9 cellular contexts compared by ENCODE assay signal in genomic region chr11:111913031-111913861, GRCh38. TPM values are rescaled to one million over a fixed set of nuclear protein-coding genes. Genes with fewer than 3 reads are reported as not detected.
DNase-seq lines count a peak whose midpoint lies in the region; ATAC-seq and TF ChIP-seq lines count a peak whose summit lies in the region.
"Had no signal": no experiment of that assay in that cellular context is flagged by ENCODE, and none has a peak within 500 bp of the region (broad histone marks: within the 10 kb centered on the region; RNA-seq: fewer than 3 reads in every experiment).

No MANE protein-coding gene starts in this region.

- H3K27ac ChIP-seq in rectal smooth muscle tissue (ENCODE audit: low read depth, low read length), result peak overlapping the region; percentile 98
- no peak overlapping the region for H3K27ac ChIP-seq in naive thymus-derived CD4-positive, alpha-beta T cell (ENCODE audit: low read depth, low read length)

- peaks cover 3% of the 10 kb centered on the region for H3K27me3 ChIP-seq in rectal smooth muscle tissue (ENCODE audit: control insufficient read depth, insufficient read depth, low read length)
- H3K27me3 ChIP-seq in naive thymus-derived CD4-positive, alpha-beta T cell (ENCODE audit: control insufficient read depth in 2 of 2, insufficient read depth in 2 of 2, low read length in 2 of 2), result peaks cover 0 to 3% of the 10 kb centered on the region in 2 donors

- no peak overlapping the region for H3K9ac ChIP-seq in rectal smooth muscle tissue (ENCODE audit: low read length)

- H3K4me1 Mint-ChIP-seq in naive thymus-derived CD4-positive, alpha-beta T cell, result no peaks in the 10 kb centered on the region

- H3K9me3 ChIP-seq in naive thymus-derived CD4-positive, alpha-beta T cell (ENCODE audit: control insufficient read depth in 2 of 3, low read length in 3 of 3), result no peaks in the 10 kb centered on the region

- no peaks in the 10 kb centered on the region for H3K36me3 Mint-ChIP-seq in naive thymus-derived CD4-positive, alpha-beta T cell

- no peak overlapping the region for H3K27ac Mint-ChIP-seq in naive thymus-derived CD4-positive, alpha-beta T cell

- H3K4me3 ChIP-seq in AG10803 (ENCODE audit: low read length) (peak overlapping the region; percentile 77), rectal smooth muscle tissue (ENCODE audit: low read length) (peak overlapping the region; percentile 78)
- no peak overlapping the region for H3K4me3 ChIP-seq in naive thymus-derived CD4-positive, alpha-beta T cell (ENCODE audit: low read length)

- H3K4me1 ChIP-seq in rectal smooth muscle tissue (ENCODE audit: control insufficient read depth, insufficient read depth, low read length), result peaks cover 12% of the 10 kb centered on the region
- no peaks in the 10 kb centered on the region for H3K4me1 ChIP-seq in naive thymus-derived CD4-positive, alpha-beta T cell (ENCODE audit: control insufficient read depth in 2 of 2, insufficient read depth in 2 of 2, low read length in 2 of 2)

- H3K9me3 Mint-ChIP-seq in naive thymus-derived CD4-positive, alpha-beta T cell, result peaks cover 0 to 1% (median 0%) of the 10 kb centered on the region in 11 donors

- DNase-seq in AG10803 (ENCODE audit: low read depth) (peak; percentile 49), cerebellum (ENCODE audit: low spot score) (peak; percentile 68), left kidney (ENCODE audit: low read depth, low spot score) (peak; percentile 49), NOMO-1 treated with dmso at 0.1 percent for 144 hours (lab: John Stamatoyannopoulos, UW; ENCODE audit: unreplicated experiment) (no peak), NCI-H2196 treated with DMSO at 0.1 percent for 48 hours (lab: John Stamatoyannopoulos, UW; ENCODE audit: unreplicated experiment) (no peak)
- DNase-seq in naive thymus-derived CD4-positive, alpha-beta T cell, result no peak
- DNase-seq in activated CD8-positive, alpha-beta memory T cell treated with anti-CD3 and anti-CD28 coated beads for 24 hours, result no peak
- DNase-seq: NCI-H2227 treated with DMSO at 0.1 percent for 48 hours had no signal

- no peak for TF ChIP-seq CTCF in AG10803 (conservative IDR thresholded peaks at IDR 0.05; ENCODE audit: low read length)

- peaks cover 50 to 75% (median 52%) of the 10 kb centered on the region in 5 donors for H3K27me3 Mint-ChIP-seq in naive thymus-derived CD4-positive, alpha-beta T cell

- H3K36me3 ChIP-seq in rectal smooth muscle tissue (ENCODE audit: control insufficient read depth, insufficient read depth, low read length), result no peaks in the 10 kb centered on the region
- H3K36me3 ChIP-seq in naive thymus-derived CD4-positive, alpha-beta T cell (ENCODE audit: control insufficient read depth in 2 of 3, insufficient read depth in 3 of 3, low read length in 3 of 3), result no peaks in the 10 kb centered on the region

- CTCF ChIA-PET in naive thymus-derived CD4-positive, alpha-beta T cell (lab: Charles Lee), result no interaction called here

- no peak overlapping the region for H3K4me3 Mint-ChIP-seq in naive thymus-derived CD4-positive, alpha-beta T cell

- no peak for ATAC-seq in naive thymus-derived CD4-positive, alpha-beta T cell

- POLR2A ChIA-PET in naive thymus-derived CD4-positive, alpha-beta T cell (lab: Charles Lee), result no interaction called here

- intact Hi-C loops in naive thymus-derived CD4-positive, alpha-beta T cell (cut with micrococcal nuclease), result no loop called here

RNA-seq across cellular contexts. Expression of gene HSPB2, which starts 0.7 kb away (rescaled TPM):
- total RNA-seq in cerebellum, result 0.27 TPM
- not detected for total RNA-seq in naive thymus-derived CD4-positive, alpha-beta T cell
- not detected for polyA plus RNA-seq in naive thymus-derived CD4-positive, alpha-beta T cell

RNA-seq across cellular contexts. Expression of gene CRYAB, which starts 1.7 kb away (rescaled TPM):
- total RNA-seq in cerebellum, result 6.0 TPM
- not detected for total RNA-seq in naive thymus-derived CD4-positive, alpha-beta T cell
- polyA plus RNA-seq in naive thymus-derived CD4-positive, alpha-beta T cell, result not detected

RNA-seq across cellular contexts. Expression of gene C11orf52, which starts 5.5 kb away (rescaled TPM):
- not detected for total RNA-seq in cerebellum
- not detected for total RNA-seq in naive thymus-derived CD4-positive, alpha-beta T cell
- polyA plus RNA-seq in naive thymus-derived CD4-positive, alpha-beta T cell, result under 1 TPM in 1 of 2 donors, not detected in 1; 0.26 TPM

RNA-seq across cellular contexts. Expression of gene DIXDC1, which starts 23.9 kb away (rescaled TPM):
- 45.7 TPM for total RNA-seq in cerebellum
- total RNA-seq in naive thymus-derived CD4-positive, alpha-beta T cell, result 10 to 100 TPM in 1 of 5 experiments, 1 to 10 TPM in 2, under 1 TPM in 2; 0.50 to 10.4 (median 1.3) TPM
- 1 to 10 TPM in 1 of 2 donors, under 1 TPM in 1; 0.76 to 2.0 TPM for polyA plus RNA-seq in naive thymus-derived CD4-positive, alpha-beta T cell

RNA-seq across cellular contexts. Expression of gene CFAP68, which starts 33.9 kb away (rescaled TPM):
- 13.2 TPM for total RNA-seq in cerebellum
- total RNA-seq in naive thymus-derived CD4-positive, alpha-beta T cell, result 10 to 100 TPM; 13.7 to 24.9 (median 18.3) TPM
- polyA plus RNA-seq in naive thymus-derived CD4-positive, alpha-beta T cell, result 10 to 100 TPM; 34.5 to 39.4 TPM

Comparison
In these comparisons a context has a peak if more than half of its experiments do, and no peak if none do; other contexts are left out.
1. DNase-seq: peak in AG10803 (single experiment), cerebellum (single experiment) and left kidney (single experiment); none in naive thymus-derived CD4-positive, alpha-beta T cell (0 of 9), NOMO-1 treated with dmso at 0.1 percent for 144 hours (single experiment), NCI-H2196 treated with DMSO at 0.1 percent for 48 hours (single experiment) and activated CD8-positive, alpha-beta memory T cell treated with anti-CD3 and anti-CD28 coated beads for 24 hours (single experiment).